ENCODE assay signal across 15 cellular contexts in genomic region chr2:40218679-40219078, GRCh38.
DNase-seq lines count a peak whose midpoint lies in the region; ATAC-seq and TF ChIP-seq lines count a peak whose summit lies in the region.
"Had no signal": no experiment of that assay in that cellular context is flagged by ENCODE, and none has a peak within 500 bp of the region (broad histone marks: within the 10 kb centered on the region; RNA-seq: fewer than 3 reads in every experiment).

No MANE protein-coding gene starts in this region.

- no peaks in the 10 kb centered on the region for H3K4me1 Mint-ChIP-seq in activated CD4-positive, alpha-beta T cell treated with anti-CD3 and anti-CD28 coated beads for 36 hours
- no peaks in the 10 kb centered on the region for H3K4me1 Mint-ChIP-seq in activated CD4-positive, alpha-beta T cell treated with anti-CD3 and anti-CD28 coated beads, Interleukin-2, amount 10 ng/mL, durations not matched to agents 24 days and 14 days

- CTCF ChIA-PET in activated CD4-positive, alpha-beta T cell treated with anti-CD3 and anti-CD28 coated beads for 36 hours (lab: Charles Lee) = no interaction called here

- no peak for TF ChIP-seq CTCF in heart right ventricle (IDR thresholded peaks at IDR 0.05)

- DNase-seq in activated CD4-positive, alpha-beta T cell treated with anti-CD3 and anti-CD28 coated beads for 36 hours = no peak
- no peak for DNase-seq in activated CD4-positive, alpha-beta T cell treated with anti-CD3 and anti-CD28 coated beads, Interleukin-2, amount 10 ng/mL, durations not matched to agents 24 days and 14 days
- DNase-seq in NCI-H748 treated with DMSO at 0.1 percent for 48 hours (lab: John Stamatoyannopoulos, UW) (peak; percentile 43), heart right ventricle (peak; percentile 52 to 58), ureter (ENCODE audit: low spot score) (peak; percentile 50), iPS-NIHi11 (ENCODE audit: low spot score) (no peak)
- no peak for DNase-seq in stimulated activated CD4-positive, alpha-beta T cell treated with anti-CD3 and anti-CD28 coated beads, Interleukin-2, amount 100 ng/mL, for 48 hours
- no peak for DNase-seq in effector memory CD4-positive, alpha-beta T cell
- DNase-seq: activated CD4-positive, alpha-beta T cell treated with anti-CD3 and anti-CD28 coated beads, Interleukin-2, amount 50 U/mL, for 4 hours; activated naive CD4-positive, alpha-beta T cell treated with Interleukin-2 at 50 U/mL for 16 hours; cortex of kidney; GF-D8; H7; NCI-H82 had no signal

- no peaks in the 10 kb centered on the region for H3K27me3 Mint-ChIP-seq in activated CD4-positive, alpha-beta T cell treated with anti-CD3 and anti-CD28 coated beads for 36 hours
- H3K27me3 Mint-ChIP-seq in activated CD4-positive, alpha-beta T cell treated with anti-CD3 and anti-CD28 coated beads, Interleukin-2, amount 10 ng/mL, durations not matched to agents 24 days and 14 days = no peaks in the 10 kb centered on the region

- ATAC-seq in activated CD4-positive, alpha-beta T cell treated with anti-CD3 and anti-CD28 coated beads for 36 hours = no peak
- peak; percentile 36 to 79 (median 60) for ATAC-seq in heart right ventricle

- 2 to 6% methylated on average over 3 of the region's 3 CpGs for WGBS in heart right ventricle, 2 donors

- H3K9me3 Mint-ChIP-seq in activated CD4-positive, alpha-beta T cell treated with anti-CD3 and anti-CD28 coated beads for 36 hours (ENCODE audit: low read depth) = peaks cover 12% of the 10 kb centered on the region
- H3K9me3 Mint-ChIP-seq in activated CD4-positive, alpha-beta T cell treated with anti-CD3 and anti-CD28 coated beads, Interleukin-2, amount 10 ng/mL, durations not matched to agents 24 days and 14 days = peaks cover 11% of the 10 kb centered on the region

- intact Hi-C loops in activated CD4-positive, alpha-beta T cell treated with anti-CD3 and anti-CD28 coated beads for 36 hours (cut with DNase I, micrococcal nuclease) = loop anchor here (10.0 kb wide), 1 partner anchor 304 kb away; no protein-coding TSS in a partner anchor
- intact Hi-C loops in activated CD4-positive, alpha-beta T cell treated with anti-CD3 and anti-CD28 coated beads, Interleukin-2, amount 10 ng/mL, durations not matched to agents 24 days and 14 days (cut with micrococcal nuclease) = no loop called here
- intact Hi-C loops in heart right ventricle (cut with DNase I) = loop anchor here in 3 of 10 donors (10.0 kb wide), 1 partner anchor 336 kb away; no protein-coding TSS in a partner anchor

- H3K27ac ChIP-seq in heart right ventricle = peak overlapping the region in 4 of 10 donors; percentile 16 to 79 (median 44)
- no peak overlapping the region for H3K27ac ChIP-seq in effector memory CD4-positive, alpha-beta T cell (ENCODE audit: insufficient read depth, low read length, poor library complexity, severe bottlenecking)
- H3K27ac ChIP-seq: tibial artery had no signal

- no peaks in the 10 kb centered on the region for H3K36me3 Mint-ChIP-seq in activated CD4-positive, alpha-beta T cell treated with anti-CD3 and anti-CD28 coated beads for 36 hours (ENCODE audit: low read depth)
- H3K36me3 Mint-ChIP-seq in activated CD4-positive, alpha-beta T cell treated with anti-CD3 and anti-CD28 coated beads, Interleukin-2, amount 10 ng/mL, durations not matched to agents 24 days and 14 days (ENCODE audit: low read depth) = peaks cover 10% of the 10 kb centered on the region

- POLR2A ChIA-PET in activated CD4-positive, alpha-beta T cell treated with anti-CD3 and anti-CD28 coated beads for 36 hours (lab: Charles Lee) = no interaction called here

- peaks cover 6 to 45% (median 27%) of the 10 kb centered on the region in 9 donors for H3K4me1 ChIP-seq in heart right ventricle
- H3K4me1 ChIP-seq in effector memory CD4-positive, alpha-beta T cell (ENCODE audit: control insufficient read depth, insufficient read depth, low read length, poor library complexity, severe bottlenecking) = no peaks in the 10 kb centered on the region

- peak overlapping the region; percentile 49 for H3K27ac Mint-ChIP-seq in activated CD4-positive, alpha-beta T cell treated with anti-CD3 and anti-CD28 coated beads for 36 hours
- H3K27ac Mint-ChIP-seq in activated CD4-positive, alpha-beta T cell treated with anti-CD3 and anti-CD28 coated beads, Interleukin-2, amount 10 ng/mL, durations not matched to agents 24 days and 14 days = no peak overlapping the region

- H3K36me3 ChIP-seq in heart right ventricle = no peaks in the 10 kb centered on the region
- H3K36me3 ChIP-seq in effector memory CD4-positive, alpha-beta T cell (ENCODE audit: control insufficient read depth, insufficient read depth, low read length) = no peaks in the 10 kb centered on the region
- H3K36me3 ChIP-seq: tibial artery had no signal

- peaks cover 0 to 26% (median 0%) of the 10 kb centered on the region in 11 donors for H3K9me3 ChIP-seq in heart right ventricle
- no peaks in the 10 kb centered on the region for H3K9me3 ChIP-seq in effector memory CD4-positive, alpha-beta T cell (ENCODE audit: control insufficient read depth, low read length)
- H3K9me3 ChIP-seq: tibial artery had no signal

- H3K4me3 ChIP-seq in heart right ventricle = no peak overlapping the region
- no peak overlapping the region for H3K4me3 ChIP-seq in effector memory CD4-positive, alpha-beta T cell (ENCODE audit: insufficient read depth, low read depth, low read length, poor library complexity, severe bottlenecking)
- H3K4me3 ChIP-seq: tibial artery had no signal

- H3K4me3 Mint-ChIP-seq in activated CD4-positive, alpha-beta T cell treated with anti-CD3 and anti-CD28 coated beads for 36 hours = no peak overlapping the region
- no peak overlapping the region for H3K4me3 Mint-ChIP-seq in activated CD4-positive, alpha-beta T cell treated with anti-CD3 and anti-CD28 coated beads, Interleukin-2, amount 10 ng/mL, durations not matched to agents 24 days and 14 days

- no peaks in the 10 kb centered on the region for H3K27me3 ChIP-seq in heart right ventricle
- H3K27me3 ChIP-seq in effector memory CD4-positive, alpha-beta T cell (replicated peaks; ENCODE audit: control insufficient read depth, insufficient read depth, low read length, poor library complexity, severe bottlenecking) = no peaks in the 10 kb centered on the region
- H3K27me3 ChIP-seq: tibial artery had no signal

Comparison
In these comparisons a context has a peak if more than half of its experiments do, and no peak if none do; other contexts are left out.
1. DNase-seq: peak in NCI-H748 treated with DMSO at 0.1 percent for 48 hours (single experiment), heart right ventricle (2 of 2) and ureter (single experiment); none in activated CD4-positive, alpha-beta T cell treated with anti-CD3 and anti-CD28 coated beads for 36 hours (single experiment), activated CD4-positive, alpha-beta T cell treated with anti-CD3 and anti-CD28 coated beads, Interleukin-2, amount 10 ng/mL, durations not matched to agents 24 days and 14 days (single experiment), stimulated activated CD4-positive, alpha-beta T cell treated with anti-CD3 and anti-CD28 coated beads, Interleukin-2, amount 100 ng/mL, for 48 hours (0 of 2), iPS-NIHi11 (single experiment) and effector memory CD4-positive, alpha-beta T cell (0 of 3).